Comparison of ENCODE assay signal across 1 cellular context in genomic region chr14:58427289-58428010, GRCh38.
TF ChIP-seq lines count a peak whose summit lies in the region.

Gene KIAA0586 (plus strand): TSS chr14:58427719. CDS start chr14:58428265, 546 bp downstream.
Gene TIMM9 (minus strand): TSS chr14:58427531. CDS start chr14:58411945, 15,586 bp downstream.

TF ChIP-seq in K562, 482 proteins besides CTCF, POLR2A, EP300 and RAD21 (continued from another document):
- no peak for TF ChIP-seq ARID3B (CRISPR knock-in tag; IDR thresholded peaks at IDR 0.05; ENCODE audit: borderline replicate concordance)
- TF ChIP-seq MEIS2 (IDR thresholded peaks at IDR 0.05; ENCODE audit: partially characterized antibody), result peak; percentile 80
- TF ChIP-seq JUND (IDR thresholded peaks at IDR 0.05; ENCODE audit: borderline replicate concordance, low read depth, low read length), result peak; percentile 59; the same call in 1 of the 2 replicates
- TF ChIP-seq JUND (tag; IDR thresholded peaks at IDR 0.05; ENCODE audit: borderline replicate concordance, low read depth, low read length), result no peak
- peak; percentile 72 to 76; a peak in 2 of 4 replicates for TF ChIP-seq ARNT (IDR thresholded peaks at IDR 0.05)
- peak; percentile 73 for TF ChIP-seq NEUROD1 (IDR thresholded peaks at IDR 0.05; ENCODE audit: borderline replicate concordance, low read depth, low read length, partially characterized antibody)
- TF ChIP-seq TGIF2 (CRISPR knock-in tag; IDR thresholded peaks at IDR 0.05), result peak; percentile 81; the same call in 1 of the 2 replicates
- TF ChIP-seq CREM (IDR thresholded peaks at IDR 0.05; ENCODE audit: low read depth), result peak; percentile 66
- peak; percentile 98 to 99 for TF ChIP-seq FOXK2 (conservative IDR thresholded peaks at IDR 0.05 in 1 of 2, IDR thresholded peaks at IDR 0.05 in 1 of 2; ENCODE audit: low read depth in 2 of 2)
- TF ChIP-seq ATF4 (CRISPR knock-in tag; IDR thresholded peaks at IDR 0.05), result peak; percentile 27; the same call in 1 of the 2 replicates
- TF ChIP-seq ATF3 (IDR thresholded peaks at IDR 0.05), result no peak
- TF ChIP-seq ATF3 (CRISPR knock-in tag; conservative IDR thresholded peaks at IDR 0.05), result peak; percentile 60; the same call in 1 of the 2 replicates
- no peak for TF ChIP-seq SETDB1 (IDR thresholded peaks at IDR 0.05; ENCODE audit: low read length)
- TF ChIP-seq ZMIZ1 (IDR thresholded peaks at IDR 0.05; ENCODE audit: low read depth in 2 of 2, low read length in 2 of 2), result peak in 1 of 2 experiments; percentile 52; a peak in 1 of 4 replicates
- TF ChIP-seq POLR2B (IDR thresholded peaks at IDR 0.05; ENCODE audit: low read depth, partially characterized antibody), result peak; percentile 79
- TF ChIP-seq NUFIP1 (IDR thresholded peaks at IDR 0.05; ENCODE audit: partially characterized antibody), result peak; percentile 38
- peak; percentile 42 for TF ChIP-seq HDAC3 (IDR thresholded peaks at IDR 0.05; ENCODE audit: borderline replicate concordance, partially characterized antibody)
- peak; percentile 44; the same call in 1 of the 2 replicates for TF ChIP-seq PHF8 (IDR thresholded peaks at IDR 0.05; ENCODE audit: borderline replicate concordance, low read length)
- TF ChIP-seq CHAMP1 (IDR thresholded peaks at IDR 0.05), result peak; percentile 87
